Comparison of ENCODE assay signal across 7 cellular contexts in the genomic region with DNA sequence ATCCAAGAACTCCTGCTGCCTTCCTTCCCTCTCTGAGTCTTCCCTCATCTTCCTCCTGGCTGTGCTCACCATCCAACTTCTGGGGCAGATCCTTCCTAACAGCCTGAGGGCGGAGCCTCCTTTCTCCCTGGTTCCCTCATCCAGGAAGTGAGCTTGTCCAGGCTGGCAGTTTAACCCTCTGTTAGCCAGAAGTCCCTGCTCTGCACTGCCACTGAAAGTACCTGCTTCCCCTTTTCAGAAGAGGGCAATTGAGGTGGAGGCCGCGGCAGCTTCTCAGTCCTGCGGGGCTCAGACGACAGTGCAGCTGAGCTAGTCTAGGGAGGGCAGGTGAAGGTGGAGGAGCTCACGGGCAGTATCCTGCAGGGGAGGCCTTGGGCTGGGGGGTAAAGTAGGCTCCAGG.
A peak's percentile ranks its signal among the peaks of the same experiment; 100 is the strongest.
DNase-seq lines count a peak whose midpoint lies in the region; ATAC-seq and TF ChIP-seq lines count a peak whose summit lies in the region.

No MANE protein-coding gene starts in this region.

- intact Hi-C loops in left colon (cut with DNase I, micrococcal nuclease) (no loop called here), vagina (cut with DNase I) (no loop called here)

- no peaks in the 10 kb centered on the region for H3K9me3 ChIP-seq in NT2/D1 (ENCODE audit: insufficient read depth, low read length)
- H3K9me3 ChIP-seq in vagina = no peaks in the 10 kb centered on the region

- H3K4me3 Mint-ChIP-seq in progenitor cell of endocrine pancreas (ENCODE audit: low read depth) = no peak overlapping the region

- H3K4me3 ChIP-seq in NT2/D1 (ENCODE audit: insufficient read length, low read depth) (no peak overlapping the region), vagina (no peak overlapping the region)

- H3K4me1 ChIP-seq in NT2/D1 (ENCODE audit: insufficient read depth, insufficient read length) (peaks cover 6% of the 10 kb centered on the region), vagina (no peaks in the 10 kb centered on the region)

- no peak overlapping the region for H3K9ac ChIP-seq in NT2/D1 (ENCODE audit: insufficient read length, low read depth)

- ATAC-seq in GM19025 (IDR thresholded peaks at IDR 0.05; ENCODE audit: low read depth, unreplicated experiment) (peak; percentile 65), HG02885 (IDR thresholded peaks at IDR 0.05; ENCODE audit: poor library complexity, unreplicated experiment) (peak; percentile 78), left colon (peak; percentile 61)

- H3K27ac Mint-ChIP-seq in progenitor cell of endocrine pancreas = no peak overlapping the region

- peaks cover 30% of the 10 kb centered on the region for H3K4me1 Mint-ChIP-seq in progenitor cell of endocrine pancreas (ENCODE audit: low read depth)

- H3K36me3 ChIP-seq in NT2/D1 (ENCODE audit: insufficient read depth, insufficient read length, low read length) (no peaks in the 10 kb centered on the region), vagina (no peaks in the 10 kb centered on the region)

- TF ChIP-seq CTCF in vagina (IDR thresholded peaks at IDR 0.05) (no peak), progenitor cell of endocrine pancreas (IDR thresholded peaks at IDR 0.05; ENCODE audit: unreplicated experiment) (no peak)

- TF ChIP-seq POLR2A in vagina (IDR thresholded peaks at IDR 0.05) = no peak

- H3K27me3 Mint-ChIP-seq in progenitor cell of endocrine pancreas = peaks cover 63% of the 10 kb centered on the region

- no peaks in the 10 kb centered on the region for H3K36me3 Mint-ChIP-seq in progenitor cell of endocrine pancreas (ENCODE audit: insufficient read depth)

- no peak overlapping the region for H3K27ac ChIP-seq in vagina

- H3K9me3 Mint-ChIP-seq in progenitor cell of endocrine pancreas (ENCODE audit: low read depth) = no peaks in the 10 kb centered on the region

- no peaks in the 10 kb centered on the region for H3K27me3 ChIP-seq in NT2/D1 (ENCODE audit: insufficient read depth, insufficient read length)
- no peaks in the 10 kb centered on the region for H3K27me3 ChIP-seq in vagina

- DNase-seq in NT2/D1 (ENCODE audit: low read depth, low spot score) (peak; percentile 81), left colon (peak; percentile 21 to 33), COLO668 (lab: John Stamatoyannopoulos, UW; ENCODE audit: unreplicated experiment) (no peak), vagina (ENCODE audit: extremely low spot score in 2 of 2) (no peak), progenitor cell of endocrine pancreas (ENCODE audit: low spot score, unreplicated experiment) (no peak)

Comparison
In these comparisons a context has a peak if more than half of its experiments do, and no peak if none do; other contexts are left out.
1. DNase-seq: peak in NT2/D1 (single experiment) and left colon (2 of 2); none in COLO668 (single experiment), vagina (0 of 2) and progenitor cell of endocrine pancreas (single experiment).
2. Peak in every context shown above with its lines, with median percentiles within 50 percentile points of each other: ATAC-seq.